In genomic region chr4:110022457-110022856, GRCh38 we compare ENCODE assay signal across 3 cellular contexts.
A peak's percentile ranks its signal among the peaks of the same experiment; 100 is the strongest.
TF ChIP-seq lines count a peak whose summit lies in the region.

No MANE protein-coding gene starts in this region.

TF ChIP-seq in HepG2, 621 proteins besides CTCF, POLR2A, EP300 and RAD21:
- TF ChIP-seq ZNF382 (CRISPR knock-in tag; IDR thresholded peaks at IDR 0.05; ENCODE audit: borderline replicate concordance) = no peak
- TF ChIP-seq MAFF (IDR thresholded peaks at IDR 0.05; ENCODE audit: low read depth, low read length) = peak; percentile 50
- TF ChIP-seq ZNF780A (CRISPR knock-in tag; IDR thresholded peaks at IDR 0.05) = no peak
- peak; percentile 23 to 60; a peak in 2 of 4 replicates for TF ChIP-seq MAFK (conservative IDR thresholded peaks at IDR 0.05 in 1 of 2, IDR thresholded peaks at IDR 0.05 in 1 of 2; ENCODE audit: low read length in 2 of 2)

TF ChIP-seq in IMR-90, 13 proteins besides CTCF, POLR2A, EP300 and RAD21:
- TF ChIP-seq MAFK (IDR thresholded peaks at IDR 0.05; ENCODE audit: low read depth, low read length) (0 out of 2 replicates have a peak, but pooled peaks have one; percentile 5), MXI1 (IDR thresholded peaks at IDR 0.05; ENCODE audit: borderline replicate concordance, low read depth, low read length) (no peak)

TF ChIP-seq in K562, 482 proteins besides CTCF, POLR2A, EP300 and RAD21:
- no peak for TF ChIP-seq DDX20 (tag; IDR thresholded peaks at IDR 0.05; ENCODE audit: low read depth)
- no peak for TF ChIP-seq ZNF165 (CRISPR knock-in tag; IDR thresholded peaks at IDR 0.05; ENCODE audit: borderline replicate concordance)
- TF ChIP-seq ZNF384 (IDR thresholded peaks at IDR 0.05; ENCODE audit: low read depth, low read length) = no peak
- no peak for TF ChIP-seq FOXO4 (CRISPR knock-in tag; IDR thresholded peaks at IDR 0.05)
- TF ChIP-seq ASH1L (IDR thresholded peaks at IDR 0.05; ENCODE audit: borderline replicate concordance, low read depth, partially characterized antibody) = no peak
- no peak for TF ChIP-seq NCOA2 (IDR thresholded peaks at IDR 0.05; ENCODE audit: partially characterized antibody in 2 of 2)
- peak; percentile 34; the same call in 1 of the 2 replicates for TF ChIP-seq ZNF316 (IDR thresholded peaks at IDR 0.05)
- TF ChIP-seq SRSF1 (IDR thresholded peaks at IDR 0.05; ENCODE audit: low read depth, low read length) = no peak
- TF ChIP-seq MAFG (tag; conservative IDR thresholded peaks at IDR 0.05) = 0 out of 2 replicates have a peak, but pooled peaks have one; percentile 19
- TF ChIP-seq SAP30 (IDR thresholded peaks at IDR 0.05; ENCODE audit: borderline replicate concordance, insufficient read depth, low read depth, low read length, poor library complexity, severe bottlenecking) = no peak
- TF ChIP-seq C11orf30 (IDR thresholded peaks at IDR 0.05; ENCODE audit: low read depth) = 0 out of 2 replicates have a peak, but pooled peaks have one; percentile 8
- no peak for TF ChIP-seq ZNF639 (CRISPR knock-in tag; conservative IDR thresholded peaks at IDR 0.05 in 1 of 2, IDR thresholded peaks at IDR 0.05 in 1 of 2)
- no peak for TF ChIP-seq BRD9 (IDR thresholded peaks at IDR 0.05; ENCODE audit: low read depth, partially characterized antibody)
- no peak for TF ChIP-seq ILF3 (IDR thresholded peaks at IDR 0.05; ENCODE audit: borderline replicate concordance)
TF ChIP-seq in K562: peak in this region for 3.
